In the genomic region with DNA sequence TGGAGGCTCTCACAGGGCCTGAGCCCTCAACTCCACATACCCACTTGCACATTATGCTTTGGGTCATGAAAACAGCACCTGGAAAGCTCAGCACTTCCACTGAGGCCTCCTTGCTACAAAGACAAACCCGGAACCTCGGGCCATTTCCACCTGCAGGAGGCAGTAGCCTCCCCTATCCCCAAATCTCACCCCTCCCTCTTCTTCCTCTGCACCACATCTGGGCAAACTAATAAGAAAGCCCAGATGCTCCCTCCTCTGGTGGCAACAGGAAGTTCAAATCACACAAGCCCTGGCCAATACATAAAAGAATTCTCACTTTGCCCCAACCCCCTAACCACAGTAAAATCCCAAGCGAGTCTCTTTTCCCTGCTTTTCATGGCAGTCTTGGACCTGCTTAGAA, we compare ENCODE assay signal across 8 cellular contexts.
A peak's percentile ranks its signal among the peaks of the same experiment; 100 is the strongest.
DNase-seq lines count a peak whose midpoint lies in the region; ATAC-seq and TF ChIP-seq lines count a peak whose summit lies in the region.

No MANE protein-coding gene starts in this region.

- no peaks in the 10 kb centered on the region for H3K9me3 ChIP-seq in IMR-90 (ENCODE audit: control insufficient read depth, insufficient read depth, low read length)

- H4K91ac ChIP-seq in IMR-90 (ENCODE audit: insufficient read depth, low read depth, low read length): no peak overlapping the region

- H3K27ac Mint-ChIP-seq in chondrocyte (ENCODE audit: unreplicated experiment) (no peak overlapping the region), type B pancreatic cell (no peak overlapping the region)
- no peak overlapping the region for H3K27ac Mint-ChIP-seq in activated CD8-positive, alpha-beta memory T cell treated with anti-CD3 and anti-CD28 coated beads, Interleukin-2, amount 10 ng/mL, durations not matched to agents 7 days and 5 days

- intact Hi-C loops in IMR-90 (cut with micrococcal nuclease): loop anchor here (5.0 kb wide), 1 partner anchor 426 kb away; no protein-coding TSS in a partner anchor

- H3K4me1 ChIP-seq in IMR-90 (ENCODE audit: control insufficient read depth, insufficient read depth, low read length): no peaks in the 10 kb centered on the region; the same call in 1 of the 2 replicates

- CTCF ChIA-PET in IMR-90 (lab: Yijun Ruan, JAX): no interaction called here
- CTCF ChIA-PET in activated CD8-positive, alpha-beta memory T cell treated with anti-CD3 and anti-CD28 coated beads, Interleukin-2, amount 10 ng/mL, durations not matched to agents 7 days and 5 days (lab: Charles Lee): no interaction called here

- no peak overlapping the region for H3K4me2 ChIP-seq in IMR-90 (ENCODE audit: low read depth, low read length)

- H2BK20ac ChIP-seq in IMR-90 (ENCODE audit: low read depth, low read length): no peak overlapping the region

- H3K9me1 ChIP-seq in IMR-90 (ENCODE audit: insufficient read depth, low read length): no peaks in the 10 kb centered on the region

- H3K36me3 ChIP-seq in IMR-90 (ENCODE audit: control insufficient read depth, insufficient read depth, low read length): 0 out of 2 replicates have a peak, but pooled peaks cover 1% of the 10 kb centered on the region

- no peak overlapping the region for H4K8ac ChIP-seq in IMR-90 (ENCODE audit: low read depth in 2 of 2, low read length in 2 of 2)

- H3K36me3 Mint-ChIP-seq in chondrocyte (ENCODE audit: low read depth) (no peaks in the 10 kb centered on the region), type B pancreatic cell (no peaks in the 10 kb centered on the region)
- H3K36me3 Mint-ChIP-seq in activated CD8-positive, alpha-beta memory T cell treated with anti-CD3 and anti-CD28 coated beads, Interleukin-2, amount 10 ng/mL, durations not matched to agents 7 days and 5 days: no peaks in the 10 kb centered on the region

- dilution Hi-C loops in IMR-90 (cut with HindIII; ENCODE audit: low sequenced_read_pairs, unreplicated experiment): no loop called here

- H2BK120ac ChIP-seq in IMR-90 (ENCODE audit: low read depth, low read length): no peak overlapping the region

- H3K18ac ChIP-seq in IMR-90 (ENCODE audit: low read depth, low read length): no peak overlapping the region

- H3K27ac ChIP-seq in IMR-90 (ENCODE audit: insufficient read depth, low read length): no peak overlapping the region

- no peak overlapping the region for H3K4ac ChIP-seq in IMR-90 (ENCODE audit: low read depth, low read length)

- DNase-seq in COLO829 (ENCODE audit: low spot score) (peak; percentile 64), GM20000 (ENCODE audit: low spot score) (peak; percentile 6), IMR-90 (peak; percentile 13), chondrocyte (ENCODE audit: low spot score) (no peak), type B pancreatic cell (ENCODE audit: extremely low spot score, unreplicated experiment) (no peak), hepatic stellate cell (ENCODE audit: low spot score) (no peak), retina (no peak)
- DNase-seq in activated CD8-positive, alpha-beta memory T cell treated with anti-CD3 and anti-CD28 coated beads, Interleukin-2, amount 10 ng/mL, durations not matched to agents 7 days and 5 days: no peak

- no peak overlapping the region for H3K56ac ChIP-seq in IMR-90 (ENCODE audit: extremely low read depth, insufficient read depth, low read length)

- no peak overlapping the region for H2AFZ ChIP-seq in IMR-90 (replicated peaks; ENCODE audit: low read length, poor library complexity)

- no peaks in the 10 kb centered on the region for H3K27me3 ChIP-seq in IMR-90 (ENCODE audit: control insufficient read depth, insufficient read depth, low read length)

- H3K79me1 ChIP-seq in IMR-90 (ENCODE audit: low read depth in 1 of 2, low read length in 2 of 2): no peaks in the 10 kb centered on the region

- no peak overlapping the region for H4K5ac ChIP-seq in IMR-90 (ENCODE audit: low read depth, low read length)

- ATAC-seq in IMR-90 (ENCODE audit: low read depth): peak; percentile 59; the same call in 1 of the 2 replicates
- ATAC-seq in activated CD8-positive, alpha-beta memory T cell treated with anti-CD3 and anti-CD28 coated beads, Interleukin-2, amount 10 ng/mL, durations not matched to agents 7 days and 5 days: no peak

- TF ChIP-seq CTCF in GM20000 (IDR thresholded peaks at IDR 0.05; ENCODE audit: extremely low read depth, missing control alignments) (peak; percentile 12), IMR-90 (conservative IDR thresholded peaks at IDR 0.05; ENCODE audit: low read depth, low read length) (peak; percentile 36), chondrocyte (IDR thresholded peaks at IDR 0.05) (peak; percentile 76), type B pancreatic cell (conservative IDR thresholded peaks at IDR 0.05) (peak; percentile 62)

- H3K9me3 Mint-ChIP-seq in chondrocyte (ENCODE audit: low read depth): peaks cover 6% of the 10 kb centered on the region
- no peaks in the 10 kb centered on the region for H3K9me3 Mint-ChIP-seq in type B pancreatic cell
- H3K9me3 Mint-ChIP-seq in activated CD8-positive, alpha-beta memory T cell treated with anti-CD3 and anti-CD28 coated beads, Interleukin-2, amount 10 ng/mL, durations not matched to agents 7 days and 5 days (ENCODE audit: low read depth): no peaks in the 10 kb centered on the region

- peaks cover 8% of the 10 kb centered on the region for H3K4me1 Mint-ChIP-seq in chondrocyte (ENCODE audit: low read depth)
- H3K4me1 Mint-ChIP-seq in type B pancreatic cell (ENCODE audit: unreplicated experiment): peaks cover 7% of the 10 kb centered on the region
- H3K4me1 Mint-ChIP-seq in activated CD8-positive, alpha-beta memory T cell treated with anti-CD3 and anti-CD28 coated beads, Interleukin-2, amount 10 ng/mL, durations not matched to agents 7 days and 5 days: no peaks in the 10 kb centered on the region

- no peaks in the 10 kb centered on the region for H3K27me3 Mint-ChIP-seq in chondrocyte (ENCODE audit: low read depth)
- H3K27me3 Mint-ChIP-seq in type B pancreatic cell: no peaks in the 10 kb centered on the region
- H3K27me3 Mint-ChIP-seq in activated CD8-positive, alpha-beta memory T cell treated with anti-CD3 and anti-CD28 coated beads, Interleukin-2, amount 10 ng/mL, durations not matched to agents 7 days and 5 days: no peaks in the 10 kb centered on the region

- H2BK5ac ChIP-seq in IMR-90 (ENCODE audit: low read depth, low read length, poor library complexity, severe bottlenecking): no peak overlapping the region

- H2BK15ac ChIP-seq in IMR-90 (ENCODE audit: low read depth, low read length): no peak overlapping the region

- H3K4me3 ChIP-seq in IMR-90 (ENCODE audit: insufficient read depth, low read depth, low read length): no peak overlapping the region

- H3K4me3 Mint-ChIP-seq in chondrocyte (ENCODE audit: unreplicated experiment): no peak overlapping the region
- no peak overlapping the region for H3K4me3 Mint-ChIP-seq in type B pancreatic cell
- no peak overlapping the region for H3K4me3 Mint-ChIP-seq in activated CD8-positive, alpha-beta memory T cell treated with anti-CD3 and anti-CD28 coated beads, Interleukin-2, amount 10 ng/mL, durations not matched to agents 7 days and 5 days

- no TSS peak for BruUV-seq in IMR-90 (replicated peaks; lab: Mats Ljungman, UMichigan)

- no peak overlapping the region for H3K23ac ChIP-seq in IMR-90 (ENCODE audit: low read depth, low read length)

- POLR2A ChIA-PET in IMR-90 (lab: Charles Lee; ENCODE audit: unreplicated experiment): no interaction called here

- H2AK5ac ChIP-seq in IMR-90 (ENCODE audit: low read depth, low read length): no peak overlapping the region

- in situ Hi-C loops in IMR-90 (cut with MboI; ENCODE audit: low sequenced_read_pairs): no loop called here

- H3K9ac ChIP-seq in IMR-90 (ENCODE audit: low read depth, low read length): no peak overlapping the region

- no CpG with 5 or more reads among the region's 3 CpGs for WGBS in IMR-90 (ENCODE audit: extremely low coverage in 2 of 2, insufficient read length in 1 of 2), 2 experiments

- no peak overlapping the region for H3K14ac ChIP-seq in IMR-90 (replicated peaks; ENCODE audit: low read depth, low read length)

- no peak for TF ChIP-seq POLR2A in IMR-90 (IDR thresholded peaks at IDR 0.05; ENCODE audit: low read depth, low read length)

- peak; percentile 37; the same call in 1 of the 2 replicates for TF ChIP-seq RAD21 in IMR-90 (IDR thresholded peaks at IDR 0.05; ENCODE audit: low read length)

- H2AK9ac ChIP-seq in IMR-90 (replicated peaks; ENCODE audit: low read depth, low read length, poor library complexity): no peak overlapping the region

- no peaks in the 10 kb centered on the region for H4K20me1 ChIP-seq in IMR-90 (ENCODE audit: insufficient read depth, low read length)

TF ChIP-seq in IMR-90, 13 proteins besides CTCF, POLR2A, EP300 and RAD21:
- peak; percentile 24; the same call in 1 of the 2 replicates for TF ChIP-seq SMC3 (IDR thresholded peaks at IDR 0.05; ENCODE audit: low read depth, low read length)
- no peak for TF ChIP-seq CEBPB (IDR thresholded peaks at IDR 0.05; ENCODE audit: low read depth, low read length)
- TF ChIP-seq RCOR1 (IDR thresholded peaks at IDR 0.05; ENCODE audit: insufficient replicate concordance, low read length): no peak

Comparison
In these comparisons a context has a peak if more than half of its experiments do, and no peak if none do; other contexts are left out.
1. DNase-seq: peak in COLO829 (single experiment), GM20000 (single experiment) and IMR-90 (single experiment); none in chondrocyte (single experiment), type B pancreatic cell (single experiment), hepatic stellate cell (single experiment), activated CD8-positive, alpha-beta memory T cell treated with anti-CD3 and anti-CD28 coated beads, Interleukin-2, amount 10 ng/mL, durations not matched to agents 7 days and 5 days (single experiment) and retina (single experiment).
2. CTCF ChIP-seq: peak in every context shown above with its lines; median percentile 76 in chondrocyte; 62 in type B pancreatic cell; 36 in IMR-90; 12 in GM20000.